ENCODE assay signal across 12 cellular contexts in the genomic region with DNA sequence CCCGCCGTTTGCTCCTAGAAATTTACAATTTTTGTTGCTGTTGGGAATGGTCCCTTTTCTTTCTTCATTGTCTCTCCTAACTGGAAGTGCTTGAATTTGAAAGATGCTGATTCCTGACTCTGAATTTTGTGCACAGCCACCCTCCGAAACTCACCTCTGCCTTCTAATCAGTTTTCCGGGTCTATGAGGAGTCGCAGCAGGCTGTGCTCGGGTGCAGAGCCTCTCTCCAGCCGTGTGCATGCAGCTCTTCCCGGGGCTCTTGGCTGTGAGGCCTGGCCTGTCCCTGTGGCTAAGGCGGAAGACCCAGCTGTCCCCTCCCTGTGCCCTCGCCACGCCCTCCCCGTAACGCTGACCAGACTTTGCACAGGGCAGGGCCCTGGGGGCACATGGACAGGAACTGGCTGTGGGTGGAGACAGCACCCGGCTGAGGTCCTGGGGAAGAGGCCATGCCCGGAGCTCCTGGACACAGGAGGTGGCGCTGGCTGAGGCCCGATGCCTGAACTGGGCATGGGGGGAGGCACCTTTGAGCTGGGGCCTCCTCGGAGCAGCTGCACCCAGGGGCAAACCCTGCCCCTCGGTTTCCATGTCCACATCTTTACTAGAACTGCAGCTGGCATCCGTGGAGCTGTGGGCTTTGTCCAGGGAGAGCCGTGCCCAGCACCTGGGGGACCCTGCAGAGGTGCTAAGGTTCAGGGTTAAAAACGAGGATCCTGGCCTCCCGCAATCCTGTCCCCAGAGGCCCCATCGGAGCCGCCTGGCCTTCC. TPM values are rescaled to one million over a fixed set of nuclear protein-coding genes. Genes with fewer than 3 reads are reported as not detected.
A peak's percentile ranks its signal among the peaks of the same experiment; 100 is the strongest.
DNase-seq lines count a peak whose midpoint lies in the region; ATAC-seq and TF ChIP-seq lines count a peak whose summit lies in the region.
"Had no signal": no experiment of that assay in that cellular context is flagged by ENCODE, and none has a peak within 500 bp of the region (broad histone marks: within the 10 kb centered on the region; RNA-seq: fewer than 3 reads in every experiment).

No MANE protein-coding gene starts in this region.

- H3K9ac ChIP-seq in mucosa of rectum (ENCODE audit: low read depth in 1 of 2, low read length in 2 of 2): peak overlapping the region; percentile 52 to 66

- peaks cover 9% of the 10 kb centered on the region for H3K36me3 Mint-ChIP-seq in activated naive CD4-positive, alpha-beta T cell treated with anti-CD3 and anti-CD28 coated beads, Interleukin-2, amount 10 ng/mL, durations not matched to agents 7 days and 5 days
- peaks cover 31% of the 10 kb centered on the region for H3K36me3 Mint-ChIP-seq in central memory CD8-positive, alpha-beta T cell (ENCODE audit: insufficient read depth)

- TF ChIP-seq CTCF in upper lobe of right lung (IDR thresholded peaks at IDR 0.05): no peak

- H3K4me1 ChIP-seq in mucosa of rectum (ENCODE audit: control insufficient read depth in 2 of 2, insufficient read depth in 2 of 2, low read length in 2 of 2): peaks cover 68 to 73% of the 10 kb centered on the region in 2 donors
- peaks cover 55% of the 10 kb centered on the region for H3K4me1 ChIP-seq in upper lobe of right lung

- no peaks in the 10 kb centered on the region for H3K27me3 Mint-ChIP-seq in activated naive CD4-positive, alpha-beta T cell treated with anti-CD3 and anti-CD28 coated beads, Interleukin-2, amount 10 ng/mL, durations not matched to agents 7 days and 5 days
- H3K27me3 Mint-ChIP-seq in central memory CD8-positive, alpha-beta T cell: no peaks in the 10 kb centered on the region

- peaks cover 42% of the 10 kb centered on the region for H3K4me1 Mint-ChIP-seq in activated naive CD4-positive, alpha-beta T cell treated with anti-CD3 and anti-CD28 coated beads, Interleukin-2, amount 10 ng/mL, durations not matched to agents 7 days and 5 days
- peaks cover 43% of the 10 kb centered on the region for H3K4me1 Mint-ChIP-seq in central memory CD8-positive, alpha-beta T cell

- intact Hi-C loops in upper lobe of right lung (cut with DNase I): no loop called here

- no peak overlapping the region for H3K4me3 Mint-ChIP-seq in activated naive CD4-positive, alpha-beta T cell treated with anti-CD3 and anti-CD28 coated beads, Interleukin-2, amount 10 ng/mL, durations not matched to agents 7 days and 5 days
- H3K4me3 Mint-ChIP-seq in central memory CD8-positive, alpha-beta T cell: peak overlapping the region; percentile 66

- H3K27ac ChIP-seq in mucosa of rectum (ENCODE audit: low read depth in 2 of 2, low read length in 2 of 2): peak overlapping the region; percentile 75 to 80
- H3K27ac ChIP-seq in upper lobe of right lung: no peak overlapping the region
- H3K27ac ChIP-seq: epithelial cell of prostate had no signal

- DNase-seq in activated naive CD4-positive, alpha-beta T cell treated with anti-CD3 and anti-CD28 coated beads, Interleukin-2, amount 10 ng/mL, durations not matched to agents 7 days and 5 days: peak; percentile 10
- no peak for DNase-seq in activated naive CD4-positive, alpha-beta T cell treated with anti-CD3 and anti-CD28 coated beads, Interleukin-2, amount 50 U/mL, for 16 hours
- DNase-seq in central memory CD8-positive, alpha-beta T cell (ENCODE audit: low spot score in 2 of 2): no peak
- DNase-seq in upper lobe of right lung (peak; percentile 63), NCI-H1105 treated with DMSO at 0.1 percent for 48 hours (lab: John Stamatoyannopoulos, UW) (no peak), ecto neural progenitor cell (ENCODE audit: low spot score) (no peak), NCI-H446 treated with DMSO at 0.1 percent for 48 hours (lab: John Stamatoyannopoulos, UW) (no peak)
- DNase-seq: Karpas-422, T1000 had no signal

- H3K27me3 ChIP-seq in mucosa of rectum (ENCODE audit: control insufficient read depth in 2 of 2, insufficient read depth in 2 of 2, low read length in 2 of 2) (no peaks in the 10 kb centered on the region), upper lobe of right lung (no peaks in the 10 kb centered on the region)

- CTCF ChIA-PET in activated naive CD4-positive, alpha-beta T cell treated with anti-CD3 and anti-CD28 coated beads, Interleukin-2, amount 10 ng/mL, durations not matched to agents 7 days and 5 days (lab: Charles Lee): no interaction called here

- H3K4me3 ChIP-seq in mucosa of rectum (ENCODE audit: low read length in 2 of 2) (peak overlapping the region; percentile 55 to 67), upper lobe of right lung (no peak overlapping the region)
- H3K4me3 ChIP-seq: GM12878 had no signal

- H3K9me3 Mint-ChIP-seq in activated naive CD4-positive, alpha-beta T cell treated with anti-CD3 and anti-CD28 coated beads, Interleukin-2, amount 10 ng/mL, durations not matched to agents 7 days and 5 days: no peaks in the 10 kb centered on the region
- H3K9me3 Mint-ChIP-seq in central memory CD8-positive, alpha-beta T cell: no peaks in the 10 kb centered on the region

- H3K36me3 ChIP-seq in mucosa of rectum (ENCODE audit: control insufficient read depth in 2 of 2, insufficient read depth in 2 of 2, low read length in 2 of 2): no peaks in the 10 kb centered on the region
- no peaks in the 10 kb centered on the region for H3K36me3 ChIP-seq in upper lobe of right lung

- no peaks in the 10 kb centered on the region for H3K9me3 ChIP-seq in mucosa of rectum (ENCODE audit: control insufficient read depth in 2 of 2, low read length in 2 of 2)
- no peaks in the 10 kb centered on the region for H3K9me3 ChIP-seq in upper lobe of right lung

- no peak for ATAC-seq in central memory CD8-positive, alpha-beta T cell (replicated peaks; ENCODE audit: extremely low read depth, poor library complexity, severe bottlenecking)
- ATAC-seq in upper lobe of right lung: peak; percentile 5
- ATAC-seq: GM12878 had no signal

- no peak overlapping the region for H3K27ac Mint-ChIP-seq in activated naive CD4-positive, alpha-beta T cell treated with anti-CD3 and anti-CD28 coated beads, Interleukin-2, amount 10 ng/mL, durations not matched to agents 7 days and 5 days
- H3K27ac Mint-ChIP-seq in central memory CD8-positive, alpha-beta T cell (ENCODE audit: low read depth): peak overlapping the region; percentile 95

RNA-seq across cellular contexts. Expression of a gene that starts 32.6 kb away (rescaled TPM):
- total RNA-seq in upper lobe of right lung: 43.9 TPM

RNA-seq across cellular contexts. Expression of a gene that starts 43.9 kb away (rescaled TPM):
- total RNA-seq in upper lobe of right lung: 169 TPM

Comparison
In these comparisons a context has a peak if more than half of its experiments do, and no peak if none do; other contexts are left out.
1. DNase-seq: peak in activated naive CD4-positive, alpha-beta T cell treated with anti-CD3 and anti-CD28 coated beads, Interleukin-2, amount 10 ng/mL, durations not matched to agents 7 days and 5 days (single experiment) and upper lobe of right lung (single experiment); none in activated naive CD4-positive, alpha-beta T cell treated with anti-CD3 and anti-CD28 coated beads, Interleukin-2, amount 50 U/mL, for 16 hours (single experiment), central memory CD8-positive, alpha-beta T cell (0 of 2), NCI-H1105 treated with DMSO at 0.1 percent for 48 hours (single experiment), ecto neural progenitor cell (single experiment) and NCI-H446 treated with DMSO at 0.1 percent for 48 hours (single experiment).